In the genomic region with DNA sequence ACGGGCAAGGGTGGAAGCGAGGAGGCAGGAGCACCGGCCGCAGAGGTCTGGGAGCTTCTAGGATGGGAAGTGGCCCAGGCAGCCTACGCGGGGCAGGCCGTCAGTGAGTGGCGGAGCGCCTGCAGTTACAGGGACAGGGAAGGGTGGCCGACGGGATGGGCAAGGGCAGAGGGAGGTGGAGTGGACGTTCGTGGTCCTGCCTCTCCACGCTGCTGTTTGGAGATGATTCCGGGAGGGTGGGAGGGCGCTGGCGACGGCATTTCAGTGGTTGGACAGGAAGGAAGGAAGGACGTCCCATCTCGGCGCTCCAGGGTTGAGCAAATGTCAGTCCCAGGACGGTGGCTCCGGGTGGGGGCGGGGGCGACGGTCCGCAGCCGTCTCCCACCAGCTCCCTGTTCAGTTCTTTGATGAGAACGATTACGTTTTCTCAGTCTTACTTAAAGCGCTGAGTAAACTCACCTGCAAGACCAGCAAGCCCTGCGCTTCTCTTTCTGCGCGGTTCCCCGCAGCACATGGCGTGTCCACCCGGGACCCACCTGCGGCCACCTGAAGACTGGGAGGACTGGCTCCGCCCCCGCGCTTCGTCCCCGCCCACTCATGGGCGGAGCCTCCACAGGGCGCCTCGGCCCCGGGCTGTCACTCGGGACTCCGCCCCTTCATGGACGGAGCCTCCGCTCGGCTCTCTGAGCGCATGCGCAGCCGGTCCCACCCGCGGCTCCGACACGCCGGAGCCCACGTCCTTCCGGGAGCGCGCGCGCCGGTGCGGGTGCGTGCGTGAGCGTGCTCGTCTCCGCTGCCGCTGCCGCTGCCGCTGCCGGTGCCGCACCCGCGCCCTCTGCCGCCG, we compare ENCODE assay signal across 1 cellular context.
TF ChIP-seq lines count a peak whose summit lies in the region.

Gene DNAJC5 (plus strand): TSS at position 769 of the 844 bp plus-strand sequence. CDS start 33,220 bp downstream, outside the sequence.

TF ChIP-seq in HepG2, 621 proteins besides CTCF, POLR2A, EP300 and RAD21 (continued from another document and continues in another):
- TF ChIP-seq ZNF232 (CRISPR knock-in tag; IDR thresholded peaks at IDR 0.05; ENCODE audit: borderline replicate concordance) (peak; percentile 78; the same call in 1 of the 2 replicates), MTA1 (CRISPR knock-in tag; IDR thresholded peaks at IDR 0.05; ENCODE audit: borderline replicate concordance) (peak; percentile 88; the same call in 1 of the 2 replicates), HOXA5 (CRISPR knock-in tag; IDR thresholded peaks at IDR 0.05) (peak; percentile 63; the same call in 1 of the 2 replicates), E2F2 (CRISPR knock-in tag; IDR thresholded peaks at IDR 0.05; ENCODE audit: borderline replicate concordance) (no peak), NFE2 (CRISPR knock-in tag; IDR thresholded peaks at IDR 0.05) (no peak), HNRNPK (IDR thresholded peaks at IDR 0.05; ENCODE audit: low read depth, low read length, poor library complexity, severe bottlenecking) (peak; percentile 36), TBX2 (CRISPR knock-in tag; IDR thresholded peaks at IDR 0.05; ENCODE audit: borderline replicate concordance) (peak; percentile 80), SRF (IDR thresholded peaks at IDR 0.05; ENCODE audit: low read depth, low read length) (no peak; the same call in 1 of the 2 replicates), DNMT1 (CRISPR knock-in tag; IDR thresholded peaks at IDR 0.05) (no peak; the same call in 1 of the 2 replicates), TRAFD1 (CRISPR knock-in tag; IDR thresholded peaks at IDR 0.05; ENCODE audit: borderline replicate concordance) (no peak), ZFP41 (CRISPR knock-in tag; IDR thresholded peaks at IDR 0.05; ENCODE audit: borderline replicate concordance) (peak; percentile 55; the same call in 1 of the 2 replicates), NFKBIZ (CRISPR knock-in tag; IDR thresholded peaks at IDR 0.05) (peak; percentile 68), HNF1A (IDR thresholded peaks at IDR 0.05; ENCODE audit: low read depth) (no peak), HNF1A (CRISPR knock-in tag; IDR thresholded peaks at IDR 0.05; ENCODE audit: borderline replicate concordance) (peak; percentile 68; the same call in 1 of the 2 replicates), SMARCE1 (IDR thresholded peaks at IDR 0.05; ENCODE audit: borderline replicate concordance) (no peak), SCMH1 (CRISPR knock-in tag; IDR thresholded peaks at IDR 0.05; ENCODE audit: borderline replicate concordance) (no peak), FOXC1 (CRISPR knock-in tag; IDR thresholded peaks at IDR 0.05; ENCODE audit: borderline replicate concordance) (peak; percentile 70), IKZF4 (CRISPR knock-in tag; IDR thresholded peaks at IDR 0.05; ENCODE audit: borderline replicate concordance, low read depth, not compliant biosample characterization) (peak; percentile 17), ZNF124 (CRISPR knock-in tag; IDR thresholded peaks at IDR 0.05) (peak; percentile 54; the same call in 1 of the 2 replicates), HBP1 (CRISPR knock-in tag; IDR thresholded peaks at IDR 0.05; ENCODE audit: low read depth) (peak; percentile 84), ASH2L (IDR thresholded peaks at IDR 0.05; ENCODE audit: insufficient read length, low read depth, low read length) (peak; percentile 70), MIER2 (CRISPR knock-in tag; IDR thresholded peaks at IDR 0.05) (peak; percentile 45; the same call in 1 of the 2 replicates), FOXO1 (CRISPR knock-in tag; IDR thresholded peaks at IDR 0.05) (0 out of 2 replicates have a peak, but pooled peaks have one; percentile 46), ZNF607 (CRISPR knock-in tag; IDR thresholded peaks at IDR 0.05; ENCODE audit: borderline replicate concordance) (peak; percentile 65; the same call in 1 of the 2 replicates), ZNF746 (CRISPR knock-in tag; IDR thresholded peaks at IDR 0.05) (peak; percentile 71; the same call in 1 of the 2 replicates), ZNF687 (CRISPR knock-in tag; IDR thresholded peaks at IDR 0.05) (peak; percentile 90), GATAD2A (CRISPR knock-in tag; IDR thresholded peaks at IDR 0.05) (peak; percentile 91), CSRNP1 (CRISPR knock-in tag; IDR thresholded peaks at IDR 0.05) (peak; percentile 80; the same call in 1 of the 2 replicates), HNRNPUL1 (IDR thresholded peaks at IDR 0.05; ENCODE audit: low read depth, low read length) (no peak), TGIF2 (CRISPR knock-in tag; IDR thresholded peaks at IDR 0.05) (peak; percentile 67), ZNF460 (CRISPR knock-in tag; IDR thresholded peaks at IDR 0.05; ENCODE audit: borderline replicate concordance) (peak; percentile 86; the same call in 1 of the 2 replicates)
- TF ChIP-seq, protein P1, sequence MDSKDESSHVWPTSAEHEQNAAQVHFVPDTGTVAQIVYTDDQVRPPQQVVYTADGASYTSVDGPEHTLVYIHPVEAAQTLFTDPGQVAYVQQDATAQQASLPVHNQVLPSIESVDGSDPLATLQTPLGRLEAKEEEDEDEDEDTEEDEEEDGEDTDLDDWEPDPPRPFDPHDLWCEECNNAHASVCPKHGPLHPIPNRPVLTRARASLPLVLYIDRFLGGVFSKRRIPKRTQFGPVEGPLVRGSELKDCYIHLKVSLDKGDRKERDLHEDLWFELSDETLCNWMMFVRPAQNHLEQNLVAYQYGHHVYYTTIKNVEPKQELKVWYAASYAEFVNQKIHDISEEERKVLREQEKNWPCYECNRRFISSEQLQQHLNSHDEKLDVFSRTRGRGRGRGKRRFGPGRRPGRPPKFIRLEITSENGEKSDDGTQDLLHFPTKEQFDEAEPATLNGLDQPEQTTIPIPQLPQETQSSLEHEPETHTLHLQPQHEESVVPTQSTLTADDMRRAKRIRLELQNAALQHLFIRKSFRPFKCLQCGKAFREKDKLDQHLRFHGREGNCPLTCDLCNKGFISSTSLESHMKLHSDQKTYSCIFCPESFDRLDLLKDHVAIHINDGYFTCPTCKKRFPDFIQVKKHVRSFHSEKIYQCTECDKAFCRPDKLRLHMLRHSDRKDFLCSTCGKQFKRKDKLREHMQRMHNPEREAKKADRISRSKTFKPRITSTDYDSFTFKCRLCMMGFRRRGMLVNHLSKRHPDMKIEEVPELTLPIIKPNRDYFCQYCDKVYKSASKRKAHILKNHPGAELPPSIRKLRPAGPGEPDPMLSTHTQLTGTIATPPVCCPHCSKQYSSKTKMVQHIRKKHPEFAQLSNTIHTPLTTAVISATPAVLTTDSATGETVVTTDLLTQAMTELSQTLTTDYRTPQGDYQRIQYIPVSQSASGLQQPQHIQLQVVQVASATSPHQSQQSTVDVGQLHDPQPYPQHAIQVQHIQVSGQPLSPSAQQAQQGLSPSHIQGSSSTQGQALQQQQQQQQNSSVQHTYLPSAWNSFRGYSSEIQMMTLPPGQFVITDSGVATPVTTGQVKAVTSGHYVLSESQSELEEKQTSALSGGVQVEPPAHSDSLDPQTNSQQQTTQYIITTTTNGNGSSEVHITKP (CRISPR knock-in tag; IDR thresholded peaks at IDR 0.05; ENCODE audit: low read depth), result peak; percentile 96
- TF ChIP-seq, protein P2, sequence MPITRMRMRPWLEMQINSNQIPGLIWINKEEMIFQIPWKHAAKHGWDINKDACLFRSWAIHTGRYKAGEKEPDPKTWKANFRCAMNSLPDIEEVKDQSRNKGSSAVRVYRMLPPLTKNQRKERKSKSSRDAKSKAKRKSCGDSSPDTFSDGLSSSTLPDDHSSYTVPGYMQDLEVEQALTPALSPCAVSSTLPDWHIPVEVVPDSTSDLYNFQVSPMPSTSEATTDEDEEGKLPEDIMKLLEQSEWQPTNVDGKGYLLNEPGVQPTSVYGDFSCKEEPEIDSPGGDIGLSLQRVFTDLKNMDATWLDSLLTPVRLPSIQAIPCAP (CRISPR knock-in tag; IDR thresholded peaks at IDR 0.05; ENCODE audit: low read depth), result peak; percentile 54; the same call in 1 of the 2 replicates
